Comparison of ENCODE assay signal across 8 cellular contexts in genomic region chr5:25604682-25605081, GRCh38.
"Had no signal": no experiment of that assay in that cellular context is flagged by ENCODE, and none has a peak within 500 bp of the region (broad histone marks: within the 10 kb centered on the region; RNA-seq: fewer than 3 reads in every experiment).

No MANE protein-coding gene starts in this region.

- FAIRE-seq: G401.6, GM12878, GM12891, GM12892, GM18507, GM19239 had no signal

- ATAC-seq: GM12878 had no signal

- H3K4me3 ChIP-seq: GM12878 had no signal

- DNase-seq: GDM1, GF-D8 had no signal
